Comparison of ENCODE assay signal across 8 cellular contexts in the genomic region with DNA sequence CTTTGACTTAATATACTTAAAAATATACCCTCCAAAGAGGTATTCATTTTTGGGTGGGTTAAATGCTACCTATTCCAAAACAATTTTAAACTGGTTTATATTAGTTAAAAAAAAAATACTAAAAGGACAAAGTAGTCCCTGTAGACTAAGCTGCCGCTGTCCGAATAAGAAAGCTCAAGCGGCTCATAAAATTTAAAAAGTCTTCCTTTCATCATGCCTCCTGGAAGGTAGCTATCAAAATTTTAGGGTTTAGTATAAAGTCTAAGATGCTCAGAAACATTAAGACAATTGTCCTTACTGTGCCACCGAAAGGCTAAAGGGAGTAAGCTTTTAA. TPM values are rescaled to one million over a fixed set of nuclear protein-coding genes. Genes with fewer than 3 reads are reported as not detected.
DNase-seq lines count a peak whose midpoint lies in the region; ATAC-seq and TF ChIP-seq lines count a peak whose summit lies in the region.

No MANE protein-coding gene starts in this region.

- H3K27ac ChIP-seq in C4-2B (peak overlapping the region; percentile 92), HUES6 (ENCODE audit: low read depth, low read length) (peak overlapping the region; percentile 73; the same call in 1 of the 2 replicates), cingulate gyrus (ENCODE audit: low read depth, low read length) (peak overlapping the region; percentile 76)

- H3K4me3 Mint-ChIP-seq in natural killer cell treated with Interleukin-12 subunit alpha and Interleukin-12 subunit beta and Interleukin-15 and Interleukin-18, amount 100 ng/mL, for 72 hours, result peak overlapping the region; percentile 95

- peaks cover 0 to 2% of the 10 kb centered on the region in 2 donors for H3K27me3 Mint-ChIP-seq in natural killer cell treated with Interleukin-12 subunit alpha and Interleukin-12 subunit beta and Interleukin-15 and Interleukin-18, amount 100 ng/mL, for 72 hours

- peak overlapping the region; percentile 89 for H3K9ac ChIP-seq in HUES6 (ENCODE audit: low read length)

- no peaks in the 10 kb centered on the region for H3K27me3 ChIP-seq in HUES6 (ENCODE audit: control insufficient read depth, insufficient read depth, low read length)

- no peak for TF ChIP-seq CTCF in C4-2B (conservative IDR thresholded peaks at IDR 0.05)

- peak overlapping the region; percentile 91 for H3K4me3 ChIP-seq in HUES6 (ENCODE audit: low read depth, low read length)

- DNase-seq in natural killer cell treated with Interleukin-12 subunit alpha and Interleukin-12 subunit beta and Interleukin-15 and Interleukin-18, amount 100 ng/mL, for 72 hours (ENCODE audit: low spot score), result no peak
- DNase-seq in posterior vena cava (ENCODE audit: low spot score) (no peak), T-helper 9 cell (no peak)

- H3K9me3 ChIP-seq in HUES6 (ENCODE audit: control insufficient read depth, insufficient read depth, low read depth, low read length), result no peaks in the 10 kb centered on the region

- H3K4me1 Mint-ChIP-seq in natural killer cell treated with Interleukin-12 subunit alpha and Interleukin-12 subunit beta and Interleukin-15 and Interleukin-18, amount 100 ng/mL, for 72 hours (ENCODE audit: low read depth in 2 of 2), result peaks cover 27 to 34% of the 10 kb centered on the region in 2 donors

- intact Hi-C loops in posterior vena cava (cut with DNase I), result loop anchor here in 1 of 2 donors (10.0 kb wide), 2 partner anchors 66 to 216 kb away; partner anchors contain the start of gene SAP130

- peaks cover 10% of the 10 kb centered on the region for H3K36me3 Mint-ChIP-seq in natural killer cell treated with Interleukin-12 subunit alpha and Interleukin-12 subunit beta and Interleukin-15 and Interleukin-18, amount 100 ng/mL, for 72 hours

- H3K9me3 Mint-ChIP-seq in natural killer cell treated with Interleukin-12 subunit alpha and Interleukin-12 subunit beta and Interleukin-15 and Interleukin-18, amount 100 ng/mL, for 72 hours, result no peaks in the 10 kb centered on the region

- peak overlapping the region; percentile 92 to 97 for H3K27ac Mint-ChIP-seq in natural killer cell treated with Interleukin-12 subunit alpha and Interleukin-12 subunit beta and Interleukin-15 and Interleukin-18, amount 100 ng/mL, for 72 hours

- H3K4me1 ChIP-seq in HUES6 (ENCODE audit: control insufficient read depth, insufficient read depth, low read length), result no peaks in the 10 kb centered on the region

- no peak for ATAC-seq in natural killer cell treated with Interleukin-12 subunit alpha and Interleukin-12 subunit beta and Interleukin-15 and Interleukin-18, amount 100 ng/mL, for 72 hours
- no peak for ATAC-seq in GM18502 (IDR thresholded peaks at IDR 0.05; ENCODE audit: poor library complexity, unreplicated experiment)
- ATAC-seq in HG03565 (IDR thresholded peaks at IDR 0.05; ENCODE audit: unreplicated experiment), result no peak

- peaks cover 6% of the 10 kb centered on the region; the same call in 1 of the 2 replicates for H3K36me3 ChIP-seq in HUES6 (ENCODE audit: control insufficient read depth, insufficient read depth, low read length)

RNA-seq across cellular contexts. Expression of gene UGGT1, which starts 0.5 kb away (rescaled TPM):
- 10 to 100 TPM; 64.8 to 76.5 TPM for total RNA-seq in natural killer cell treated with Interleukin-12 subunit alpha and Interleukin-12 subunit beta and Interleukin-15 and Interleukin-18, amount 100 ng/mL, for 72 hours
- 10 to 100 TPM; 43.0 to 51.0 TPM for total RNA-seq in posterior vena cava
